ENCODE assay signal across 8 cellular contexts in genomic region chr13:45280751-45281634, GRCh38. TPM values are rescaled to one million over a fixed set of nuclear protein-coding genes. Genes with fewer than 3 reads are reported as not detected.
DNase-seq lines count a peak whose midpoint lies in the region; ATAC-seq and TF ChIP-seq lines count a peak whose summit lies in the region.

No MANE protein-coding gene starts in this region.

- H3K27me3 ChIP-seq in NT2/D1 (ENCODE audit: insufficient read depth, insufficient read length) (no peaks in the 10 kb centered on the region), ovary (no peaks in the 10 kb centered on the region), upper lobe of right lung (no peaks in the 10 kb centered on the region)

- peaks cover 0 to 2% of the 10 kb centered on the region in 2 donors for H3K9me3 Mint-ChIP-seq in activated T-cell treated with anti-CD3 and anti-CD28 coated beads, Interleukin-2, amount 50 U/mL, for 72 hours

- H3K4me1 ChIP-seq in NT2/D1 (ENCODE audit: insufficient read depth, insufficient read length) (no peaks in the 10 kb centered on the region), ovary (ENCODE audit: insufficient read depth) (no peaks in the 10 kb centered on the region), upper lobe of right lung (no peaks in the 10 kb centered on the region)

- no peaks in the 10 kb centered on the region for H3K27me3 Mint-ChIP-seq in activated T-cell treated with anti-CD3 and anti-CD28 coated beads, Interleukin-2, amount 50 U/mL, for 72 hours (ENCODE audit: low read depth)

- WGBS in ovary, 3 donors: 42 to 45% (median 44%) methylated on average over 7 of the region's 7 CpGs

- peak; percentile 11 for DNase-seq in NT2/D1 (ENCODE audit: low read depth, low spot score)
- DNase-seq in activated T-cell treated with anti-CD3 and anti-CD28 coated beads, Interleukin-2, amount 50 U/mL, for 72 hours: peak; percentile 61 to 65
- DNase-seq in foreskin fibroblast: peak; percentile 77 to 91
- peak; percentile 48 to 70 (median 66) for DNase-seq in ovary
- peak; percentile 78 for DNase-seq in upper lobe of right lung

- no peak for TF ChIP-seq POLR2A in ovary (IDR thresholded peaks at IDR 0.05)

- H3K4me3 Mint-ChIP-seq in activated T-cell treated with anti-CD3 and anti-CD28 coated beads, Interleukin-2, amount 50 U/mL, for 72 hours: no peak overlapping the region

- H3K4me3 ChIP-seq in NT2/D1 (ENCODE audit: insufficient read length, low read depth) (no peak overlapping the region), foreskin fibroblast (ENCODE audit: low read depth in 1 of 2, low read length in 2 of 2) (no peak overlapping the region), ovary (no peak overlapping the region), upper lobe of right lung (no peak overlapping the region)

- H3K9ac ChIP-seq in NT2/D1 (ENCODE audit: insufficient read length, low read depth): no peak overlapping the region

- ATAC-seq in HG03439 (IDR thresholded peaks at IDR 0.05; ENCODE audit: unreplicated experiment): peak; percentile 71
- ATAC-seq in activated T-cell treated with anti-CD3 and anti-CD28 coated beads, Interleukin-2, amount 50 U/mL, for 72 hours (replicated peaks in 1 of 2): peak; percentile 96 to 97
- peak; percentile 98 for ATAC-seq in upper lobe of right lung

- H3K9me3 ChIP-seq in NT2/D1 (ENCODE audit: insufficient read depth, low read length): no peaks in the 10 kb centered on the region
- no peaks in the 10 kb centered on the region for H3K9me3 ChIP-seq in ovary
- no peaks in the 10 kb centered on the region for H3K9me3 ChIP-seq in upper lobe of right lung

- no peak overlapping the region for H3K27ac ChIP-seq in 22Rv1
- no peak overlapping the region for H3K27ac ChIP-seq in ovary
- no peak overlapping the region for H3K27ac ChIP-seq in upper lobe of right lung

- H3K36me3 Mint-ChIP-seq in activated T-cell treated with anti-CD3 and anti-CD28 coated beads, Interleukin-2, amount 50 U/mL, for 72 hours (ENCODE audit: insufficient read depth in 2 of 2): peaks cover 5 to 11% of the 10 kb centered on the region in 2 donors

- TF ChIP-seq CTCF in 22Rv1 (IDR thresholded peaks at IDR 0.05) (peak; percentile 81), GM12873 (IDR thresholded peaks at IDR 0.05; ENCODE audit: insufficient read depth, low read depth, low read length, missing control alignments) (peak; percentile 79), foreskin fibroblast (IDR thresholded peaks at IDR 0.05; ENCODE audit: low read depth, low read length) (peak; percentile 79), ovary (IDR thresholded peaks at IDR 0.05) (peak in 1 of 3 donors; percentile 44), upper lobe of right lung (IDR thresholded peaks at IDR 0.05) (peak; percentile 63)

- TF ChIP-seq EP300 in ovary (IDR thresholded peaks at IDR 0.05): no peak

- no peak overlapping the region for H3K27ac Mint-ChIP-seq in activated T-cell treated with anti-CD3 and anti-CD28 coated beads, Interleukin-2, amount 50 U/mL, for 72 hours

- H3K36me3 ChIP-seq in NT2/D1 (ENCODE audit: insufficient read depth, insufficient read length, low read length): peaks cover 15% of the 10 kb centered on the region
- no peaks in the 10 kb centered on the region for H3K36me3 ChIP-seq in ovary
- H3K36me3 ChIP-seq in upper lobe of right lung: no peaks in the 10 kb centered on the region

- intact Hi-C loops in ovary (cut with DNase I) (no loop called here), upper lobe of right lung (cut with DNase I) (no loop called here)

- H3K4me1 Mint-ChIP-seq in activated T-cell treated with anti-CD3 and anti-CD28 coated beads, Interleukin-2, amount 50 U/mL, for 72 hours (ENCODE audit: low read depth): peaks cover 5% of the 10 kb centered on the region

RNA-seq across cellular contexts. Expression of gene TPT1, which starts 60.0 kb away (rescaled TPM):
- 1,000 to 10,000 TPM; 3,358 to 3,644 TPM for total RNA-seq in activated T-cell treated with anti-CD3 and anti-CD28 coated beads, Interleukin-2, amount 50 U/mL, for 72 hours
- total RNA-seq in ovary (1,000 to 10,000 TPM; 4,694 to 8,633 (median 7,041) TPM), upper lobe of right lung (4,924 TPM)
- over 10,000 TPM; 11,087 to 14,373 TPM for polyA plus RNA-seq in ovary

Comparison
In these comparisons a context has a peak if more than half of its experiments do, and no peak if none do; other contexts are left out.
1. DNase-seq: peak in every context shown above with its lines; median percentile 84 in foreskin fibroblast; 78 in upper lobe of right lung; 66 in ovary; 63 in activated T-cell treated with anti-CD3 and anti-CD28 coated beads, Interleukin-2, amount 50 U/mL, for 72 hours; 11 in NT2/D1.